8 cellular contexts compared by ENCODE assay signal in genomic region chr17:8435245-8436168, GRCh38.
DNase-seq lines count a peak whose midpoint lies in the region; ATAC-seq and TF ChIP-seq lines count a peak whose summit lies in the region.

Gene NDEL1 (plus strand): TSS chr17:8435884. CDS start chr17:8444272, 8,388 bp downstream.

- H3K27ac ChIP-seq in C4-2B = peak within 1 kb of the TSS; percentile 92

- ATAC-seq in GM19395 (IDR thresholded peaks at IDR 0.05; ENCODE audit: unreplicated experiment) (peak; percentile 95), HG03558 (IDR thresholded peaks at IDR 0.05; ENCODE audit: extremely low read depth, unreplicated experiment) (peak; percentile 67)

- DNase-seq in NCI-H748 (lab: John Stamatoyannopoulos, UW; ENCODE audit: unreplicated experiment) (peak; percentile 99), cortex of kidney (lab: John Stamatoyannopoulos, UW) (peak; percentile 66), left kidney (ENCODE audit: low read depth, low spot score) (peak; percentile 99)
- peak; percentile 99 for DNase-seq in activated CD4-positive, alpha-beta T cell treated with anti-CD3 and anti-CD28 coated beads, Interleukin-2, amount 50 U/mL, for 1 hour
- DNase-seq in stimulated activated CD4-positive, alpha-beta T cell treated with anti-CD3 and anti-CD28 coated beads, Interleukin-1b, Interleukin-23, amount 100 ng/mL, for 48 hours = peak; percentile 99

- no peak for TF ChIP-seq CTCF in C4-2B (conservative IDR thresholded peaks at IDR 0.05)

Comparison
In these comparisons a context has a peak if more than half of its experiments do, and no peak if none do; other contexts are left out.
1. Peak in every context shown above with its lines: DNase-seq, ATAC-seq and H3K27ac ChIP-seq.